14 cellular contexts compared by ENCODE assay signal in genomic region chr1:114032271-114033218, GRCh38. TPM values are rescaled to one million over a fixed set of nuclear protein-coding genes. Genes with fewer than 3 reads are reported as not detected.
DNase-seq lines count a peak whose midpoint lies in the region; ATAC-seq, FAIRE-seq and TF ChIP-seq lines count a peak whose summit lies in the region.
"Had no signal": no experiment of that assay in that cellular context is flagged by ENCODE, and none has a peak within 500 bp of the region (broad histone marks: within the 10 kb centered on the region; RNA-seq: fewer than 3 reads in every experiment).

No MANE protein-coding gene starts in this region.

- CTCF ChIA-PET in AG04449 (lab: Yijun Ruan, JAX) (interaction anchor here (1.4 kb wide), 1 partner anchor 56 kb away, joined by 3 read pairs; no protein-coding TSS in a partner anchor), K562 (lab: Yijun Ruan, JAX; ENCODE audit: low intra/inter-chr PET ratio) (no interaction called here)
- CTCF ChIA-PET in activated CD4-positive, alpha-beta memory T cell treated with anti-CD3 and anti-CD28 coated beads for 36 hours (lab: Charles Lee), result interaction anchor here (0.5 to 1.3 kb wide), 3 partner anchors 21 to 1198 kb away, joined by 4 to 5 read pairs (median 4); no protein-coding TSS in a partner anchor

- no peak for TF ChIP-seq POLR2A in K562 (conservative IDR thresholded peaks at IDR 0.05)

- H4K20me1 ChIP-seq in K562 (replicated peaks; ENCODE audit: control insufficient read depth, insufficient read depth, low read length), result no peaks in the 10 kb centered on the region

- H3K4me1 ChIP-seq in K562 (replicated peaks in 1 of 2; ENCODE audit: control insufficient read depth in 2 of 2, insufficient read depth in 2 of 2, low read length in 2 of 2), result no peaks in the 10 kb centered on the region
- H3K4me1 ChIP-seq: body of pancreas, esophagus squamous epithelium, spleen had no signal

- H3K4me3 ChIP-seq in AG04449 (ENCODE audit: low read depth, low read length) (no peak overlapping the region), K562 (no peak overlapping the region)
- H3K4me3 ChIP-seq: body of pancreas, esophagus squamous epithelium, spleen had no signal

- no peaks in the 10 kb centered on the region for H3K4me1 Mint-ChIP-seq in activated CD4-positive, alpha-beta memory T cell treated with anti-CD3 and anti-CD28 coated beads for 36 hours (ENCODE audit: low read depth)
- H3K4me1 Mint-ChIP-seq: IgD-negative memory B cell had no signal

- no peaks in the 10 kb centered on the region for H3K27me3 Mint-ChIP-seq in activated CD4-positive, alpha-beta memory T cell treated with anti-CD3 and anti-CD28 coated beads for 36 hours
- H3K27me3 Mint-ChIP-seq: IgD-negative memory B cell had no signal

- no peak overlapping the region for H3K27ac ChIP-seq in K562 (ENCODE audit: extremely low read depth, low read depth, low read length)
- H3K27ac ChIP-seq: body of pancreas, esophagus squamous epithelium, spleen had no signal

- H3K36me3 Mint-ChIP-seq in activated CD4-positive, alpha-beta memory T cell treated with anti-CD3 and anti-CD28 coated beads for 36 hours, result no peaks in the 10 kb centered on the region
- H3K36me3 Mint-ChIP-seq: IgD-negative memory B cell had no signal

- peaks cover 16 to 24% of the 10 kb centered on the region in 2 experiments; a peak in 4 of 5 replicates for H3K27me3 ChIP-seq in K562 (ENCODE audit: control insufficient read depth in 2 of 2, insufficient read depth in 2 of 2, low read length in 2 of 2)
- H3K27me3 ChIP-seq: body of pancreas, spleen had no signal

- H3K4me2 ChIP-seq in K562 (ENCODE audit: insufficient read depth, low read length), result no peak overlapping the region

- no TSS peak for BruUV-seq in K562 (replicated peaks; lab: Mats Ljungman, UMichigan)

- ATAC-seq in K562 (no peak), HG03045 (IDR thresholded peaks at IDR 0.05; ENCODE audit: unreplicated experiment) (no peak), GM19455 (IDR thresholded peaks at IDR 0.05; ENCODE audit: unreplicated experiment) (no peak)

- DNase-seq in AG04449 (ENCODE audit: low read depth, low spot score) (peak; percentile 28), HPDE6-E6E7 (ENCODE audit: extremely low spot score) (peak; percentile 41), K562 (ENCODE audit: extremely low read depth in 1 of 4, low spot score in 3 of 4) (no peak), iris pigment epithelial cell (ENCODE audit: low read depth) (peak; percentile 82)
- no peak for DNase-seq in activated CD4-positive, alpha-beta memory T cell treated with anti-CD3 and anti-CD28 coated beads for 36 hours
- DNase-seq in activated CD4-positive, alpha-beta T cell treated with anti-CD3 and anti-CD28 coated beads, Interleukin-2, amount 50 U/mL, for 1 hour, result no peak
- DNase-seq: C1 segment of cervical spinal cord, esophagus squamous epithelium, spleen had no signal

- H3K79me2 ChIP-seq in K562 (ENCODE audit: control insufficient read depth, insufficient read depth, low read length), result no peaks in the 10 kb centered on the region

- TF ChIP-seq CTCF in AG04449 (IDR thresholded peaks at IDR 0.05; ENCODE audit: insufficient read depth, low read length, missing control alignments) (no peak), K562 (IDR thresholded peaks at IDR 0.05 in 2 of 3, conservative IDR thresholded peaks at IDR 0.05 in 1 of 3; ENCODE audit: insufficient read depth in 2 of 3, low read depth in 1 of 3, low read length in 3 of 3) (no peak)

- intact Hi-C loops in K562 (cut with micrococcal nuclease), result no loop called here
- intact Hi-C loops in activated CD4-positive, alpha-beta memory T cell treated with anti-CD3 and anti-CD28 coated beads for 36 hours (cut with micrococcal nuclease), result no loop called here

- POLR2A ChIA-PET in AG04449 (lab: Yijun Ruan, JAX), result interaction anchor here (1.2 kb wide), 1 partner anchor 29 kb away, joined by 3 read pairs; no protein-coding TSS in a partner anchor
- POLR2A ChIA-PET in K562 (lab: Yijun Ruan, JAX), result interaction anchor here (0.6 to 0.7 kb wide), 2 partner anchors 9 to 54 kb away, joined by 3 read pairs; no protein-coding TSS in a partner anchor
- POLR2A ChIA-PET in activated CD4-positive, alpha-beta memory T cell treated with anti-CD3 and anti-CD28 coated beads for 36 hours (lab: Charles Lee), result no interaction called here

- H2AFZ ChIP-seq in K562 (ENCODE audit: low read depth, low read length), result no peak overlapping the region

- FAIRE-seq in K562 (lab: Jason Lieb, UNC), result no peak
- FAIRE-seq: GM19239 had no signal

- no peak for TF ChIP-seq RAD21 in K562 (CRISPR knock-in tag; conservative IDR thresholded peaks at IDR 0.05 in 1 of 2, IDR thresholded peaks at IDR 0.05 in 1 of 2)

- H3K9me3 Mint-ChIP-seq in activated CD4-positive, alpha-beta memory T cell treated with anti-CD3 and anti-CD28 coated beads for 36 hours, result no peaks in the 10 kb centered on the region
- H3K9me3 Mint-ChIP-seq: IgD-negative memory B cell had no signal

- no peak overlapping the region for H3K9ac ChIP-seq in K562 (ENCODE audit: insufficient read depth in 1 of 2, low read depth in 2 of 2, low read length in 2 of 2)

- H3K4me3 Mint-ChIP-seq in activated CD4-positive, alpha-beta memory T cell treated with anti-CD3 and anti-CD28 coated beads for 36 hours, result no peak overlapping the region
- H3K4me3 Mint-ChIP-seq: IgD-negative memory B cell had no signal

- no peak for TF ChIP-seq EP300 in K562 (IDR thresholded peaks at IDR 0.05; ENCODE audit: low read length)

- H3K36me3 ChIP-seq in K562 (ENCODE audit: control insufficient read depth, insufficient read depth, low read length), result no peaks in the 10 kb centered on the region
- H3K36me3 ChIP-seq: esophagus squamous epithelium, spleen had no signal

- 3% methylated on average over 7 of the region's 7 CpGs for WGBS in K562 (ENCODE audit: insufficient coverage, low coverage, missing lambda C conversion rate)

- in situ Hi-C loops in K562 (cut with MboI), result no loop called here

- no peak overlapping the region for H3K27ac Mint-ChIP-seq in activated CD4-positive, alpha-beta memory T cell treated with anti-CD3 and anti-CD28 coated beads for 36 hours
- H3K27ac Mint-ChIP-seq: IgD-negative memory B cell had no signal

- no peaks in the 10 kb centered on the region for H3K9me3 ChIP-seq in K562 (replicated peaks; ENCODE audit: control insufficient read depth, insufficient read depth, low read depth, low read length)
- H3K9me3 ChIP-seq: body of pancreas, esophagus squamous epithelium, spleen had no signal

- H3K9me1 ChIP-seq in K562 (ENCODE audit: control insufficient read depth, insufficient read depth, low read length), result no peaks in the 10 kb centered on the region

TF ChIP-seq in K562, 482 proteins besides CTCF, POLR2A, EP300 and RAD21 (continues in another document):
- no peak for TF ChIP-seq PBX2 (CRISPR knock-in tag; IDR thresholded peaks at IDR 0.05; ENCODE audit: low read depth)
- no peak for TF ChIP-seq PBX2 (tag; conservative IDR thresholded peaks at IDR 0.05; ENCODE audit: low read depth)
- no peak for TF ChIP-seq DMBX1 (CRISPR knock-in tag; IDR thresholded peaks at IDR 0.05; ENCODE audit: borderline replicate concordance)

RNA-seq across cellular contexts. Expression of gene OLFML3, which starts 53.3 kb away (rescaled TPM):
- 0.28 and 0.65 TPM in 2 replicates for total RNA-seq in K562 (2011; cell fraction: chromatin; rRNA removed; ENCODE audit: low replicate concordance)
- 0.33 TPM in 1 of 2 replicates, not detected in the other for total RNA-seq in K562 (2011; cell fraction: nucleolus; rRNA removed)
- 0.44 and 0.46 TPM in 2 replicates for total RNA-seq in K562 (2011; cell fraction: nucleoplasm; rRNA removed)
- total RNA-seq in K562 (2014; rRNA removed), result not detected in 2 replicates
- 0.07 TPM in 1 of 2 replicates, not detected in the other for total RNA-seq in K562 (2014; rRNA removed; fragmentation: Illumina TruSeq; extraction: Trizol)
- 0.07 and 0.08 TPM in 2 replicates for total RNA-seq in K562 (2015; rRNA removed; fragmentation: Illumina TruSeq; extraction: Trizol)
- 0.13 and 0.16 TPM in 2 replicates for total RNA-seq in K562 (2021)
- polyA plus RNA-seq in K562 (2011; rRNA removed), result not detected in 2 replicates
- 0.03 TPM in 1 of 2 replicates, not detected in the other for polyA plus RNA-seq in K562 (2011; cell fraction: cytosol; rRNA removed)
- 0.07 and 0.11 TPM in 2 replicates for polyA plus RNA-seq in K562 (2011; cell fraction: nucleus; rRNA removed)
- not detected in 2 replicates for polyA plus RNA-seq in K562 (2012)
- not detected in 2 replicates for polyA plus RNA-seq in K562 (2014; fragmentation: Illumina TruSeq; extraction: Trizol)
- not detected for polyA plus RNA-seq in K562 (2014; fragmentation: Nextera tagmentation; extraction: Ambion mirVana)
- not detected in 2 replicates for polyA plus RNA-seq in K562 (2014; rRNA removed)
- 0.15 and 0.18 TPM in 2 replicates for polyA minus RNA-seq in K562 (2011; rRNA and poly(A)+ RNA removed)
- not detected in 2 replicates for polyA minus RNA-seq in K562 (2011; cell fraction: cytosol; rRNA and poly(A)+ RNA removed)
- polyA minus RNA-seq in K562 (2011; cell fraction: nucleus; rRNA and poly(A)+ RNA removed), result 0.40 and 0.89 TPM in 2 replicates
- under 1 TPM in 1 of 2 experiments, not detected in 1; 0.21 TPM for total RNA-seq in activated CD4-positive, alpha-beta memory T cell treated with anti-CD3 and anti-CD28 coated beads for 36 hours
- polyA plus RNA-seq: IgD-negative memory B cell had no signal

Comparison
In these comparisons a context has a peak if more than half of its experiments do, and no peak if none do; other contexts are left out.
1. DNase-seq: peak in AG04449 (single experiment), HPDE6-E6E7 (single experiment) and iris pigment epithelial cell (single experiment); none in K562 (0 of 4), activated CD4-positive, alpha-beta memory T cell treated with anti-CD3 and anti-CD28 coated beads for 36 hours (single experiment) and activated CD4-positive, alpha-beta T cell treated with anti-CD3 and anti-CD28 coated beads, Interleukin-2, amount 50 U/mL, for 1 hour (single experiment).